In genomic region chr5:100899675-100900074, GRCh38 we compare ENCODE assay signal across 8 cellular contexts. TPM values are rescaled to one million over a fixed set of nuclear protein-coding genes. Genes with fewer than 3 reads are reported as not detected.
A peak's percentile ranks its signal among the peaks of the same experiment; 100 is the strongest.
DNase-seq lines count a peak whose midpoint lies in the region; ATAC-seq and TF ChIP-seq lines count a peak whose summit lies in the region.

No MANE protein-coding gene starts in this region.

- H3K36me3 ChIP-seq in HUES48 (ENCODE audit: control insufficient read depth, insufficient read depth, low read length), result no peaks in the 10 kb centered on the region

- peaks cover 53% of the 10 kb centered on the region for H3K4me1 Mint-ChIP-seq in brain
- H3K4me1 Mint-ChIP-seq in nephron progenitor cell, result peaks cover 44% of the 10 kb centered on the region

- peaks cover 0 to 4% (median 0%) of the 10 kb centered on the region in 5 experiments for H3K9me3 Mint-ChIP-seq in brain
- no peaks in the 10 kb centered on the region for H3K9me3 Mint-ChIP-seq in nephron progenitor cell

- ATAC-seq in GM18868 (IDR thresholded peaks at IDR 0.05; ENCODE audit: unreplicated experiment), result no peak
- no peak for ATAC-seq in GM19035 (IDR thresholded peaks at IDR 0.05; ENCODE audit: unreplicated experiment)

- H3K27ac Mint-ChIP-seq in brain (peak overlapping the region; percentile 17 to 97 (median 89)), nephron progenitor cell (no peak overlapping the region)

- DNase-seq in CD1c-positive myeloid dendritic cell (ENCODE audit: extremely low spot score) (peak; percentile 11), nephron progenitor cell (no peak), NCI-H1105 treated with DMSO at 0.1 percent for 48 hours (lab: John Stamatoyannopoulos, UW) (no peak)
- DNase-seq in activated CD4-positive, CD25-positive, alpha-beta regulatory T cell treated with anti-CD3 and anti-CD28 coated beads, Interleukin-2, amount 50 U/mL, for 72 hours, result no peak

- no peaks in the 10 kb centered on the region for H3K9me3 ChIP-seq in HUES48 (ENCODE audit: control insufficient read depth, insufficient read depth, low read length)

- peak overlapping the region; percentile 90 to 97 (median 94) for H3K4me3 Mint-ChIP-seq in brain
- peak overlapping the region; percentile 91 for H3K4me3 Mint-ChIP-seq in nephron progenitor cell

- peak overlapping the region; percentile 63; the same call in 1 of the 2 replicates for H3K4me3 ChIP-seq in HUES48 (ENCODE audit: low read depth, low read length)

- H3K4me1 ChIP-seq in HUES48 (ENCODE audit: control insufficient read depth, insufficient read depth, low read length), result peaks cover 21% of the 10 kb centered on the region

- H3K27me3 ChIP-seq in HUES48 (ENCODE audit: control insufficient read depth, insufficient read depth, low read length), result peaks cover 53% of the 10 kb centered on the region

- peaks cover 20% of the 10 kb centered on the region for H3K36me3 Mint-ChIP-seq in brain
- no peaks in the 10 kb centered on the region for H3K36me3 Mint-ChIP-seq in nephron progenitor cell (ENCODE audit: low read depth)

- H3K27ac ChIP-seq in HUES48 (ENCODE audit: low read depth, low read length), result no peak overlapping the region

- H3K27me3 Mint-ChIP-seq in brain (peaks cover 35% of the 10 kb centered on the region), nephron progenitor cell (ENCODE audit: low read depth, poor library complexity) (peaks cover 38% of the 10 kb centered on the region)

- TF ChIP-seq CTCF in brain (conservative IDR thresholded peaks at IDR 0.05), result no peak
- no peak for TF ChIP-seq CTCF in nephron progenitor cell (IDR thresholded peaks at IDR 0.05)

- no peak overlapping the region for H3K9ac ChIP-seq in HUES48 (ENCODE audit: low read depth, low read length)

RNA-seq across cellular contexts. Expression of gene ST8SIA4, which starts 3.4 kb away (rescaled TPM):
- 3.1 TPM for polyA plus RNA-seq in brain (ENCODE audit: insufficient read depth, low read depth, low replicate concordance)
